Comparison of ENCODE assay signal across 30 cellular contexts in the genomic region with DNA sequence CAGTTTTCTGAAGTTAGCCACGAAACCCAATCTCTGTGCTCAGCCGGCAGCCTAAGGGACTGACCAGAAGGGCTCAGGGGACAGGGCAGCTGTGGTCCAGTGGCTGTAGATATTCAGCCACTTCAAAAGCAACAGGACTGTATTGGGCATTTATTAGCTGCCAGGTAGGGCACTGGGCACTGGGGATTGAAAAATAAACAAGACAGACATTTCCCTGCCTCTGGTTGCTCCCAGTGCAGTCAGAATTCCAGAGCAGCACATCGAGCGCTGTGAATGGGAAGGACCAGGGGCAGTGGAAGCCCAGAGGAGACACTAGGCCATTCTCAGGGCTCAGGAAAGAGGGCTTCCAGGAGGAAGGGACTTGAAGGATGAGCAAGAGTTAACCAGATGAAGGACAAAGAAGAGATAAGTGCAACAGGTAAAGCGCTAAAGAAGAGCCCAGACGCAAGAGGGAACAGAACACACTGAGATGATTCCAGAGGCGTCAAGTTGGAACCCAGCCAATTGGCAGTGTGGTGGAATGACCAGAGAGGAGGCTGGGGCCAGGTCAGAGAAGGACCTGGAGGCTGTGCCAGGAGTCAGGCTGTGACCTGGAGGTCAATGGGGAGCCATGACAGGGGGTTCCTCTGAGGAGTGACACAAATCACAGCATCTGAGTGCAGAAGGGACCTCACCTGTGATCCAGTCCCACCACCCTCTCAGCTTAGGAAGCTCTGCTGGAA.
"Had no signal": no experiment of that assay in that cellular context is flagged by ENCODE, and none has a peak within 500 bp of the region (broad histone marks: within the 10 kb centered on the region; RNA-seq: fewer than 3 reads in every experiment).

No MANE protein-coding gene starts in this region.

- H3K4me3 ChIP-seq: neural progenitor cell, ovary, psoas muscle, skin epidermis, smooth muscle cell, spleen, stomach, thoracic aorta, thyroid gland, tibial nerve, upper lobe of left lung, vagina had no signal

- H2AFZ ChIP-seq: neural progenitor cell, parathyroid adenoma had no signal

- H3K27me3 ChIP-seq: neural progenitor cell, ovary, thyroid gland, tibial nerve, upper lobe of left lung, vagina had no signal

- H3K27ac Mint-ChIP-seq: natural killer cell treated with Interleukin-12 subunit alpha and Interleukin-12 subunit beta and Interleukin-15 and Interleukin-18, amount 100 ng/mL, for 72 hours; neural progenitor cell; progenitor cell of endocrine pancreas; stimulated activated naive B cell treated with anti-CD40 and anti-IgM and Interleukin-4, amounts not matched to agents 10 μg/mL and 1 μg/mL and 100 μg/mL, for 72 hours; stimulated activated naive CD8-positive, alpha-beta T cell treated with anti-CD3 and anti-CD28 coated beads, Interleukin-15, Interleukin-2, amounts not matched to agents 100 ng/mL and 50 ng/mL, for 24 hours had no signal

- DNase-seq: naive thymus-derived CD8-positive, alpha-beta T cell; occipital lobe; ovary; posterior cingulate gyrus; psoas muscle; right cardiac atrium; spleen; stimulated activated CD4-positive, alpha-beta T cell treated with anti-CD3 and anti-CD28 coated beads, Interleukin-12 subunit alpha, Interleukin-12 subunit beta, amount 100 ng/mL, for 4 hours; stimulated activated CD4-positive, alpha-beta T cell treated with anti-CD3 and anti-CD28 coated beads, Interleukin-1b, Interleukin-23, amount 100 ng/mL, for 48 hours; stimulated activated CD4-positive, alpha-beta T cell treated with anti-CD3 and anti-CD28 coated beads, Interleukin-4, amount 100 ng/mL, for 1 hour; stimulated activated CD4-positive, alpha-beta T cell treated with anti-CD3 and anti-CD28 coated beads, Interleukin-4, amount 100 ng/mL, for 4 hours; stimulated activated CD8-positive, alpha-beta memory T cell treated with anti-CD3 and anti-CD28 coated beads, Interleukin-4, amount 100 ng/mL, for 48 hours; stimulated activated naive B cell treated with anti-CD40 and anti-IgM and Interleukin-4, amounts not matched to agents 10 μg/mL and 1 μg/mL and 100 μg/mL, for 72 hours; stimulated activated naive CD4-positive, alpha-beta T cell treated with Interleukin-2 at 50 U/mL for 16 hours; stomach; trophoblast cell; upper lobe of left lung had no signal

- H3K79me2 ChIP-seq: parathyroid adenoma had no signal

- H3K4me1 ChIP-seq: parathyroid adenoma, psoas muscle, thyroid gland, tibial nerve, upper lobe of left lung, vagina had no signal

- FAIRE-seq: urothelium cell line had no signal

- H3K9me3 ChIP-seq: ovary, thyroid gland, vagina had no signal

- H3K9me3 Mint-ChIP-seq: natural killer cell treated with Interleukin-12 subunit alpha and Interleukin-12 subunit beta and Interleukin-15 and Interleukin-18, amount 100 ng/mL, for 72 hours had no signal

- H3K27ac ChIP-seq: neural progenitor cell, ovary, parathyroid adenoma, psoas muscle, skin epidermis, spleen, stomach, thoracic aorta, thyroid gland, tibial nerve, upper lobe of left lung, vagina had no signal

- H3K36me3 ChIP-seq: neural progenitor cell, ovary, spleen, stomach, thoracic aorta, thyroid gland, tibial nerve, upper lobe of left lung, vagina had no signal

- H3K36me3 Mint-ChIP-seq: neural progenitor cell; stimulated activated naive B cell treated with anti-CD40 and anti-IgM and Interleukin-4, amounts not matched to agents 10 μg/mL and 1 μg/mL and 100 μg/mL, for 72 hours had no signal

- H3K9ac ChIP-seq: neural progenitor cell, parathyroid adenoma had no signal

- H3K4me2 ChIP-seq: neural progenitor cell, smooth muscle cell had no signal

- H3K4me3 Mint-ChIP-seq: naive thymus-derived CD8-positive, alpha-beta T cell; natural killer cell treated with Interleukin-12 subunit alpha and Interleukin-12 subunit beta and Interleukin-15 and Interleukin-18, amount 100 ng/mL, for 72 hours; neural progenitor cell; stimulated activated naive B cell treated with anti-CD40 and anti-IgM and Interleukin-4, amounts not matched to agents 10 μg/mL and 1 μg/mL and 100 μg/mL, for 72 hours; stimulated activated naive CD8-positive, alpha-beta T cell treated with anti-CD3 and anti-CD28 coated beads, Interleukin-15, Interleukin-2, amounts not matched to agents 100 ng/mL and 50 ng/mL, for 24 hours had no signal

- ATAC-seq: naive thymus-derived CD8-positive, alpha-beta T cell; natural killer cell treated with Interleukin-12 subunit alpha and Interleukin-12 subunit beta and Interleukin-15 and Interleukin-18, amount 100 ng/mL, for 72 hours; psoas muscle; right cardiac atrium; sciatic nerve; stimulated activated naive B cell treated with anti-CD40 and anti-IgM and Interleukin-4, amounts not matched to agents 10 μg/mL and 1 μg/mL and 100 μg/mL, for 72 hours had no signal

- H3K4me1 Mint-ChIP-seq: naive thymus-derived CD8-positive, alpha-beta T cell had no signal
